Comparison of ENCODE assay signal across 8 cellular contexts in genomic region chr3:16885588-16885903, GRCh38. TPM values are rescaled to one million over a fixed set of nuclear protein-coding genes. Genes with fewer than 3 reads are reported as not detected.
DNase-seq lines count a peak whose midpoint lies in the region; ATAC-seq and TF ChIP-seq lines count a peak whose summit lies in the region.

No MANE protein-coding gene starts in this region.

- peaks cover 29% of the 10 kb centered on the region for H3K4me1 ChIP-seq in CD8-positive, alpha-beta T cell (ENCODE audit: insufficient read depth, low read length)
- H3K4me1 ChIP-seq in KMS-11 (ENCODE audit: low read depth, poor library complexity, severe bottlenecking), result peaks cover 25% of the 10 kb centered on the region

- no peak for TF ChIP-seq CTCF in CD8-positive, alpha-beta T cell (IDR thresholded peaks at IDR 0.05)
- TF ChIP-seq CTCF in KMS-11 (conservative IDR thresholded peaks at IDR 0.05; ENCODE audit: low read depth, low read length), result no peak
- no peak for TF ChIP-seq CTCF in neural cell (IDR thresholded peaks at IDR 0.05; ENCODE audit: poor library complexity, severe bottlenecking)

- CTCF ChIA-PET in CD8-positive, alpha-beta T cell (lab: Charles Lee), result interaction anchor here (0.6 to 2.7 kb wide), 7 partner anchors 11 to 1743 kb away, joined by 3 to 25 read pairs (median 4); no protein-coding TSS in a partner anchor

- peak overlapping the region; percentile 70 for H3K27ac ChIP-seq in CD8-positive, alpha-beta T cell (ENCODE audit: low read depth, low read length)
- H3K27ac ChIP-seq in KMS-11, result peak overlapping the region; percentile 73
- peak overlapping the region; percentile 95 for H3K27ac ChIP-seq in neural cell (ENCODE audit: low read length)

- peaks cover 15% of the 10 kb centered on the region for H3K36me3 Mint-ChIP-seq in CD8-positive, alpha-beta T cell
- H3K36me3 Mint-ChIP-seq in dendritic cell treated with granulocyte-macrophage colony-stimulating factor and Interleukin-4, amounts not matched to agents 40 ng/mL and 50 ng/mL, for 4 days (ENCODE audit: low read depth), result peaks cover 16% of the 10 kb centered on the region

- no peaks in the 10 kb centered on the region for H3F3A ChIP-seq in neural cell (ENCODE audit: insufficient read depth, low read length, poor library complexity, severe bottlenecking)

- H2AFZ ChIP-seq in KMS-11 (ENCODE audit: low read depth), result peak overlapping the region; percentile 17; the same call in 1 of the 2 replicates
- H2AFZ ChIP-seq in neural cell (ENCODE audit: low read depth, low read length), result peak overlapping the region; percentile 24

- no peaks in the 10 kb centered on the region for H3K9me2 ChIP-seq in neural cell (ENCODE audit: insufficient read depth, low read length)

- H3K9me3 Mint-ChIP-seq in CD8-positive, alpha-beta T cell, result no peaks in the 10 kb centered on the region
- no peaks in the 10 kb centered on the region for H3K9me3 Mint-ChIP-seq in dendritic cell treated with granulocyte-macrophage colony-stimulating factor and Interleukin-4, amounts not matched to agents 40 ng/mL and 50 ng/mL, for 4 days

- H3K79me2 ChIP-seq in KMS-11 (ENCODE audit: insufficient read depth, low read depth) (peaks cover 55% of the 10 kb centered on the region), neural cell (replicated peaks; ENCODE audit: insufficient read depth, low read length) (peaks cover 53% of the 10 kb centered on the region)

- H3K36me3 ChIP-seq in CD8-positive, alpha-beta T cell (ENCODE audit: insufficient read depth, low read length), result no peaks in the 10 kb centered on the region
- no peaks in the 10 kb centered on the region for H3K36me3 ChIP-seq in KMS-11 (ENCODE audit: insufficient read depth)
- H3K36me3 ChIP-seq in neural cell (ENCODE audit: insufficient read depth, low read length), result no peaks in the 10 kb centered on the region

- TF ChIP-seq RAD21 in neural cell (conservative IDR thresholded peaks at IDR 0.05), result no peak

- H3K4me3 ChIP-seq in CD8-positive, alpha-beta T cell (ENCODE audit: low read depth, low read length), result peak overlapping the region; percentile 67
- H3K4me3 ChIP-seq in KMS-11 (IDR thresholded peaks at IDR 0.05; ENCODE audit: insufficient read depth, low read depth, low read length), result peak overlapping the region; percentile 3
- peak overlapping the region; percentile 84 for H3K4me3 ChIP-seq in neural cell (ENCODE audit: low read length)

- peak overlapping the region; percentile 63 for H3K4me2 ChIP-seq in KMS-11
- H3K4me2 ChIP-seq in neural cell (ENCODE audit: low read length), result peak overlapping the region; percentile 62

- intact Hi-C loops in CD8-positive, alpha-beta T cell (cut with DNase I, micrococcal nuclease), result loop anchor here (2.0 to 10.0 kb wide), 10 partner anchors 15 to 859 kb away; partner anchors contain the start of genes DPH3 (in 2 of the 2), OXNAD1 (in 2 of the 2) and TBC1D5 (in 1 of the 2)
- intact Hi-C loops in dendritic cell treated with granulocyte-macrophage colony-stimulating factor and Interleukin-4, amounts not matched to agents 40 ng/mL and 50 ng/mL, for 4 days (cut with micrococcal nuclease), result loop anchor here (10.0 kb wide), 1 partner anchor 281 kb away; the partner anchor contains the start of gene DAZL

- no peak for TF ChIP-seq EP300 in neural cell (conservative IDR thresholded peaks at IDR 0.05; ENCODE audit: poor library complexity, severe bottlenecking)

- H3K4me3 Mint-ChIP-seq in CD8-positive, alpha-beta T cell, result peak overlapping the region; percentile 97
- peak overlapping the region; percentile 93 for H3K4me3 Mint-ChIP-seq in dendritic cell treated with granulocyte-macrophage colony-stimulating factor and Interleukin-4, amounts not matched to agents 40 ng/mL and 50 ng/mL, for 4 days

- H3K27me3 Mint-ChIP-seq in CD8-positive, alpha-beta T cell (ENCODE audit: low read depth), result no peaks in the 10 kb centered on the region
- no peaks in the 10 kb centered on the region for H3K27me3 Mint-ChIP-seq in dendritic cell treated with granulocyte-macrophage colony-stimulating factor and Interleukin-4, amounts not matched to agents 40 ng/mL and 50 ng/mL, for 4 days

- peak in 1 of 7 experiments; percentile 47 for DNase-seq in CD8-positive, alpha-beta T cell
- DNase-seq in stimulated activated CD4-positive, alpha-beta T cell treated with anti-CD3 and anti-CD28 coated beads, Interleukin-4, amount 100 ng/mL, for 24 hours, result no peak
- DNase-seq in COLO668 (lab: John Stamatoyannopoulos, UW; ENCODE audit: unreplicated experiment), result no peak
- DNase-seq in NCI-H2196 treated with DMSO at 0.1 percent for 48 hours (lab: John Stamatoyannopoulos, UW; ENCODE audit: unreplicated experiment), result no peak

- peaks cover 47% of the 10 kb centered on the region for H3K4me1 Mint-ChIP-seq in CD8-positive, alpha-beta T cell (ENCODE audit: low read depth)
- peaks cover 59% of the 10 kb centered on the region for H3K4me1 Mint-ChIP-seq in dendritic cell treated with granulocyte-macrophage colony-stimulating factor and Interleukin-4, amounts not matched to agents 40 ng/mL and 50 ng/mL, for 4 days (ENCODE audit: low read depth)

- H3K27ac Mint-ChIP-seq in CD8-positive, alpha-beta T cell, result peak overlapping the region; percentile 98
- peak overlapping the region; percentile 84 for H3K27ac Mint-ChIP-seq in dendritic cell treated with granulocyte-macrophage colony-stimulating factor and Interleukin-4, amounts not matched to agents 40 ng/mL and 50 ng/mL, for 4 days

- ATAC-seq in CD8-positive, alpha-beta T cell, result peak; percentile 21
- ATAC-seq in GM21526 (IDR thresholded peaks at IDR 0.05; ENCODE audit: low FRiP score, unreplicated experiment), result peak; percentile 41

- no peaks in the 10 kb centered on the region for H3K27me3 ChIP-seq in CD8-positive, alpha-beta T cell (ENCODE audit: insufficient read depth, low read length)
- H3K27me3 ChIP-seq in KMS-11 (ENCODE audit: insufficient read depth, low read depth), result no peaks in the 10 kb centered on the region
- no peaks in the 10 kb centered on the region for H3K27me3 ChIP-seq in neural cell (ENCODE audit: insufficient read depth, low read depth, low read length)

- H3K9me3 ChIP-seq in CD8-positive, alpha-beta T cell (ENCODE audit: low read length), result no peaks in the 10 kb centered on the region
- H3K9me3 ChIP-seq in neural cell (ENCODE audit: low read length), result no peaks in the 10 kb centered on the region

- POLR2A ChIA-PET in CD8-positive, alpha-beta T cell (lab: Charles Lee), result interaction anchor here (1.2 to 3.1 kb wide), 4 partner anchors 15 to 137 kb away, joined by 3 to 37 read pairs (median 5); no protein-coding TSS in a partner anchor

- H3K9ac ChIP-seq in KMS-11 (peak overlapping the region; percentile 85), neural cell (ENCODE audit: low read length) (peak overlapping the region; percentile 95)

- H4K20me1 ChIP-seq in KMS-11 (ENCODE audit: insufficient read depth) (no peaks in the 10 kb centered on the region), neural cell (ENCODE audit: insufficient read depth) (no peaks in the 10 kb centered on the region)

TF ChIP-seq in neural cell, 6 proteins besides CTCF, POLR2A, EP300 and RAD21:
- TF ChIP-seq, protein P1, sequence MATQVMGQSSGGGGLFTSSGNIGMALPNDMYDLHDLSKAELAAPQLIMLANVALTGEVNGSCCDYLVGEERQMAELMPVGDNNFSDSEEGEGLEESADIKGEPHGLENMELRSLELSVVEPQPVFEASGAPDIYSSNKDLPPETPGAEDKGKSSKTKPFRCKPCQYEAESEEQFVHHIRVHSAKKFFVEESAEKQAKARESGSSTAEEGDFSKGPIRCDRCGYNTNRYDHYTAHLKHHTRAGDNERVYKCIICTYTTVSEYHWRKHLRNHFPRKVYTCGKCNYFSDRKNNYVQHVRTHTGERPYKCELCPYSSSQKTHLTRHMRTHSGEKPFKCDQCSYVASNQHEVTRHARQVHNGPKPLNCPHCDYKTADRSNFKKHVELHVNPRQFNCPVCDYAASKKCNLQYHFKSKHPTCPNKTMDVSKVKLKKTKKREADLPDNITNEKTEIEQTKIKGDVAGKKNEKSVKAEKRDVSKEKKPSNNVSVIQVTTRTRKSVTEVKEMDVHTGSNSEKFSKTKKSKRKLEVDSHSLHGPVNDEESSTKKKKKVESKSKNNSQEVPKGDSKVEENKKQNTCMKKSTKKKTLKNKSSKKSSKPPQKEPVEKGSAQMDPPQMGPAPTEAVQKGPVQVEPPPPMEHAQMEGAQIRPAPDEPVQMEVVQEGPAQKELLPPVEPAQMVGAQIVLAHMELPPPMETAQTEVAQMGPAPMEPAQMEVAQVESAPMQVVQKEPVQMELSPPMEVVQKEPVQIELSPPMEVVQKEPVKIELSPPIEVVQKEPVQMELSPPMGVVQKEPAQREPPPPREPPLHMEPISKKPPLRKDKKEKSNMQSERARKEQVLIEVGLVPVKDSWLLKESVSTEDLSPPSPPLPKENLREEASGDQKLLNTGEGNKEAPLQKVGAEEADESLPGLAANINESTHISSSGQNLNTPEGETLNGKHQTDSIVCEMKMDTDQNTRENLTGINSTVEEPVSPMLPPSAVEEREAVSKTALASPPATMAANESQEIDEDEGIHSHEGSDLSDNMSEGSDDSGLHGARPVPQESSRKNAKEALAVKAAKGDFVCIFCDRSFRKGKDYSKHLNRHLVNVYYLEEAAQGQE (IDR thresholded peaks at IDR 0.05; ENCODE audit: borderline replicate concordance), result no peak
- no peak for TF ChIP-seq EZH2 (IDR thresholded peaks at IDR 0.05; ENCODE audit: borderline replicate concordance, insufficient read depth, low read length, poor library complexity, severe bottlenecking)
- no peak for TF ChIP-seq SMC3 (conservative IDR thresholded peaks at IDR 0.05; ENCODE audit: poor library complexity)
- no peak for TF ChIP-seq POLR2AphosphoS5 (IDR thresholded peaks at IDR 0.05)
- TF ChIP-seq TAF1 (IDR thresholded peaks at IDR 0.05; ENCODE audit: low read depth), result no peak
- no peak for TF ChIP-seq MXI1 (conservative IDR thresholded peaks at IDR 0.05; ENCODE audit: poor library complexity, severe bottlenecking)

RNA-seq across cellular contexts. Expression of gene PLCL2, which starts 0.8 kb away (rescaled TPM):
- total RNA-seq in CD8-positive, alpha-beta T cell, result 10 to 100 TPM; 33.1 to 35.8 TPM
- polyA plus RNA-seq in neural cell, result 69.8 and 70.7 TPM in 2 replicates
- 310 and 316 TPM in 2 replicates for polyA minus RNA-seq in neural cell

Comparison
In these comparisons a context has a peak if more than half of its experiments do, and no peak if none do; other contexts are left out.
1. H3K4me3 ChIP-seq: peak in every context shown above with its lines; median percentile 84 in neural cell; 67 in CD8-positive, alpha-beta T cell; 3 in KMS-11.